ENCODE assay signal across 1 cellular context in genomic region chr22:19962246-19962908, GRCh38.
A peak's percentile ranks its signal among the peaks of the same experiment; 100 is the strongest.
TF ChIP-seq lines count a peak whose summit lies in the region.

No MANE protein-coding gene starts in this region.

TF ChIP-seq in K562, 482 proteins besides CTCF, POLR2A, EP300 and RAD21 (continued from another document and continues in another):
- TF ChIP-seq, protein P1, sequence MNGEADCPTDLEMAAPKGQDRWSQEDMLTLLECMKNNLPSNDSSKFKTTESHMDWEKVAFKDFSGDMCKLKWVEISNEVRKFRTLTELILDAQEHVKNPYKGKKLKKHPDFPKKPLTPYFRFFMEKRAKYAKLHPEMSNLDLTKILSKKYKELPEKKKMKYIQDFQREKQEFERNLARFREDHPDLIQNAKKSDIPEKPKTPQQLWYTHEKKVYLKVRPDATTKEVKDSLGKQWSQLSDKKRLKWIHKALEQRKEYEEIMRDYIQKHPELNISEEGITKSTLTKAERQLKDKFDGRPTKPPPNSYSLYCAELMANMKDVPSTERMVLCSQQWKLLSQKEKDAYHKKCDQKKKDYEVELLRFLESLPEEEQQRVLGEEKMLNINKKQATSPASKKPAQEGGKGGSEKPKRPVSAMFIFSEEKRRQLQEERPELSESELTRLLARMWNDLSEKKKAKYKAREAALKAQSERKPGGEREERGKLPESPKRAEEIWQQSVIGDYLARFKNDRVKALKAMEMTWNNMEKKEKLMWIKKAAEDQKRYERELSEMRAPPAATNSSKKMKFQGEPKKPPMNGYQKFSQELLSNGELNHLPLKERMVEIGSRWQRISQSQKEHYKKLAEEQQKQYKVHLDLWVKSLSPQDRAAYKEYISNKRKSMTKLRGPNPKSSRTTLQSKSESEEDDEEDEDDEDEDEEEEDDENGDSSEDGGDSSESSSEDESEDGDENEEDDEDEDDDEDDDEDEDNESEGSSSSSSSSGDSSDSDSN (IDR thresholded peaks at IDR 0.05; ENCODE audit: borderline replicate concordance in 1 of 2, low read depth in 2 of 2, low read length in 2 of 2) = peak in 1 of 2 experiments; percentile 28; a peak in 1 of 4 replicates
- TF ChIP-seq TOE1 (IDR thresholded peaks at IDR 0.05; ENCODE audit: borderline replicate concordance) (peak; percentile 52; the same call in 1 of the 2 replicates), TOE1 (CRISPR knock-in tag; IDR thresholded peaks at IDR 0.05; ENCODE audit: borderline replicate concordance, low read depth) (no peak), GATAD2B (IDR thresholded peaks at IDR 0.05; ENCODE audit: borderline replicate concordance) (no peak), SNIP1 (IDR thresholded peaks at IDR 0.05; ENCODE audit: low read depth) (no peak), BHLHE40 (IDR thresholded peaks at IDR 0.05; ENCODE audit: low read length) (peak; percentile 3; the same call in 1 of the 2 replicates), POLR2G (IDR thresholded peaks at IDR 0.05; ENCODE audit: low read depth, low read length) (peak; percentile 77), PTBP1 (IDR thresholded peaks at IDR 0.05; ENCODE audit: low read depth, low read length) (peak; percentile 78; the same call in 1 of the 2 replicates), GABPB2 (CRISPR knock-in tag; conservative IDR thresholded peaks at IDR 0.05) (peak; percentile 76; the same call in 1 of the 2 replicates), NEUROD1 (IDR thresholded peaks at IDR 0.05; ENCODE audit: borderline replicate concordance, low read depth, low read length, partially characterized antibody) (peak; percentile 38), MYNN (IDR thresholded peaks at IDR 0.05) (peak; percentile 93), MYNN (CRISPR knock-in tag; IDR thresholded peaks at IDR 0.05) (no peak), HNRNPLL (IDR thresholded peaks at IDR 0.05; ENCODE audit: low read depth, low read length, poor library complexity, severe bottlenecking) (peak; percentile 18), KDM4B (IDR thresholded peaks at IDR 0.05; ENCODE audit: borderline replicate concordance in 2 of 2, low read depth in 1 of 2) (0 out of 4 replicates have a peak, but pooled peaks of 1 of the 2 experiments have one; percentile 56), SMC3 (conservative IDR thresholded peaks at IDR 0.05; ENCODE audit: insufficient read depth, low read depth, low read length) (peak; percentile 88), ATF7 (IDR thresholded peaks at IDR 0.05) (no peak), RBFOX2 (IDR thresholded peaks at IDR 0.05; ENCODE audit: low read depth, low read length) (peak; percentile 56), SUPT5H (IDR thresholded peaks at IDR 0.05) (peak; percentile 60; the same call in 1 of the 2 replicates), CREB1 (IDR thresholded peaks at IDR 0.05) (peak; percentile 36; the same call in 1 of the 2 replicates), CREB1 (CRISPR knock-in tag; IDR thresholded peaks at IDR 0.05) (no peak), ZNF699 (CRISPR knock-in tag; IDR thresholded peaks at IDR 0.05; ENCODE audit: insufficient replicate concordance) (peak; percentile 84), ILF3 (IDR thresholded peaks at IDR 0.05; ENCODE audit: borderline replicate concordance) (peak; percentile 95), NONO (IDR thresholded peaks at IDR 0.05; ENCODE audit: low read depth in 2 of 2, low read length in 1 of 2) (0 out of 4 replicates have a peak, but pooled peaks of 1 of the 2 experiments have one; percentile 51), E2F3 (CRISPR knock-in tag; IDR thresholded peaks at IDR 0.05) (peak; percentile 14; the same call in 1 of the 2 replicates), EWSR1 (IDR thresholded peaks at IDR 0.05; ENCODE audit: borderline replicate concordance, low read depth, partially characterized antibody) (no peak), HDAC1 (IDR thresholded peaks at IDR 0.05) (peak in 1 of 2 experiments; percentile 26; a peak in 2 of 4 replicates), HDGF (IDR thresholded peaks at IDR 0.05) (peak; percentile 85), NR4A1 (CRISPR knock-in tag; IDR thresholded peaks at IDR 0.05) (peak; percentile 5; the same call in 1 of the 2 replicates), NR4A1 (tag; IDR thresholded peaks at IDR 0.05) (no peak), ZFP36 (IDR thresholded peaks at IDR 0.05; ENCODE audit: low read depth, low read length, partially characterized antibody) (no peak), RB1 (IDR thresholded peaks at IDR 0.05; ENCODE audit: low read depth) (peak; percentile 71), ZKSCAN1 (IDR thresholded peaks at IDR 0.05; ENCODE audit: low read depth, low read length) (0 out of 2 replicates have a peak, but pooled peaks have one; percentile 12), YY1 (IDR thresholded peaks at IDR 0.05; ENCODE audit: borderline replicate concordance in 1 of 3, control insufficient read depth in 1 of 3, extremely low read depth in 1 of 3, insufficient read depth in 3 of 3, insufficient read length in 1 of 3, insufficient replicate concordance in 2 of 3, low read depth in 1 of 3, low read length in 2 of 3) (peak in 1 of 3 experiments; percentile 28), KDM5B (IDR thresholded peaks at IDR 0.05; ENCODE audit: insufficient replicate concordance, low read depth, low read length) (peak; percentile 20), EGR1 (conservative IDR thresholded peaks at IDR 0.05) (no peak), TCF7L2 (IDR thresholded peaks at IDR 0.05; ENCODE audit: low read depth, low read length) (no peak), RCOR1 (IDR thresholded peaks at IDR 0.05; ENCODE audit: borderline replicate concordance in 1 of 2, low read depth in 2 of 2, low read length in 2 of 2) (peak in 1 of 2 experiments; percentile 60; a peak in 1 of 4 replicates), ZNF717 (CRISPR knock-in tag; IDR thresholded peaks at IDR 0.05) (peak; percentile 82; the same call in 1 of the 2 replicates), MYC (IDR thresholded peaks at IDR 0.05; ENCODE audit: low read depth, low read length) (peak; percentile 46; the same call in 1 of the 2 replicates), MYC (CRISPR knock-in tag; IDR thresholded peaks at IDR 0.05; ENCODE audit: borderline replicate concordance, low read depth) (no peak), ZHX1 (conservative IDR thresholded peaks at IDR 0.05; ENCODE audit: low read length) (peak; percentile 74; the same call in 1 of the 2 replicates), RNF2 (IDR thresholded peaks at IDR 0.05) (no peak), SMAD2 (IDR thresholded peaks at IDR 0.05; ENCODE audit: low read depth, low read length) (no peak), CREB5 (CRISPR knock-in tag; IDR thresholded peaks at IDR 0.05) (no peak), ZBTB12 (CRISPR knock-in tag; IDR thresholded peaks at IDR 0.05) (no peak), ZBED1 (IDR thresholded peaks at IDR 0.05) (0 out of 2 replicates have a peak, but pooled peaks have one; percentile 8), RHOXF2B (CRISPR knock-in tag; conservative IDR thresholded peaks at IDR 0.05) (0 out of 2 replicates have a peak, but pooled peaks have one; percentile 15), KLF13 (tag; IDR thresholded peaks at IDR 0.05; ENCODE audit: borderline replicate concordance, low read depth) (peak; percentile 86; the same call in 1 of the 2 replicates), ARID1B (IDR thresholded peaks at IDR 0.05) (0 out of 2 replicates have a peak, but pooled peaks have one; percentile 16), FOXO4 (CRISPR knock-in tag; IDR thresholded peaks at IDR 0.05) (peak; percentile 74; the same call in 1 of the 2 replicates), ZNF184 (CRISPR knock-in tag; IDR thresholded peaks at IDR 0.05) (no peak), ZBTB7A (IDR thresholded peaks at IDR 0.05; ENCODE audit: borderline replicate concordance, control insufficient read depth, low read depth, low read length) (peak; percentile 62; the same call in 1 of the 2 replicates), POLR2AphosphoS2 (IDR thresholded peaks at IDR 0.05; ENCODE audit: low read length) (peak; percentile 88)
- TF ChIP-seq, protein P2, sequence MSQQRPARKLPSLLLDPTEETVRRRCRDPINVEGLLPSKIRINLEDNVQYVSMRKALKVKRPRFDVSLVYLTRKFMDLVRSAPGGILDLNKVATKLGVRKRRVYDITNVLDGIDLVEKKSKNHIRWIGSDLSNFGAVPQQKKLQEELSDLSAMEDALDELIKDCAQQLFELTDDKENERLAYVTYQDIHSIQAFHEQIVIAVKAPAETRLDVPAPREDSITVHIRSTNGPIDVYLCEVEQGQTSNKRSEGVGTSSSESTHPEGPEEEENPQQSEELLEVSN (IDR thresholded peaks at IDR 0.05; ENCODE audit: borderline replicate concordance in 1 of 2, extremely low read depth in 1 of 2, insufficient read depth in 1 of 2, insufficient read length in 1 of 2, low read depth in 1 of 2, low read length in 1 of 2, poor library complexity in 1 of 2, severe bottlenecking in 1 of 2) = peak in 1 of 2 experiments; percentile 38
- TF ChIP-seq, protein P3, sequence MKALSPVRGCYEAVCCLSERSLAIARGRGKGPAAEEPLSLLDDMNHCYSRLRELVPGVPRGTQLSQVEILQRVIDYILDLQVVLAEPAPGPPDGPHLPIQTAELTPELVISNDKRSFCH (CRISPR knock-in tag; IDR thresholded peaks at IDR 0.05) = no peak
- TF ChIP-seq, protein P3 (tag; IDR thresholded peaks at IDR 0.05) = 0 out of 2 replicates have a peak, but pooled peaks have one; percentile 11
- TF ChIP-seq, protein P4, sequence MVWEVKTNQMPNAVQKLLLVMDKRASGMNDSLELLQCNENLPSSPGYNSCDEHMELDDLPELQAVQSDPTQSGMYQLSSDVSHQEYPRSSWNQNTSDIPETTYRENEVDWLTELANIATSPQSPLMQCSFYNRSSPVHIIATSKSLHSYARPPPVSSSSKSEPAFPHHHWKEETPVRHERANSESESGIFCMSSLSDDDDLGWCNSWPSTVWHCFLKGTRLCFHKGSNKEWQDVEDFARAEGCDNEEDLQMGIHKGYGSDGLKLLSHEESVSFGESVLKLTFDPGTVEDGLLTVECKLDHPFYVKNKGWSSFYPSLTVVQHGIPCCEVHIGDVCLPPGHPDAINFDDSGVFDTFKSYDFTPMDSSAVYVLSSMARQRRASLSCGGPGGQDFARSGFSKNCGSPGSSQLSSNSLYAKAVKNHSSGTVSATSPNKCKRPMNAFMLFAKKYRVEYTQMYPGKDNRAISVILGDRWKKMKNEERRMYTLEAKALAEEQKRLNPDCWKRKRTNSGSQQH (CRISPR knock-in tag; IDR thresholded peaks at IDR 0.05) = peak; percentile 44; the same call in 1 of the 2 replicates
- TF ChIP-seq, protein P5, sequence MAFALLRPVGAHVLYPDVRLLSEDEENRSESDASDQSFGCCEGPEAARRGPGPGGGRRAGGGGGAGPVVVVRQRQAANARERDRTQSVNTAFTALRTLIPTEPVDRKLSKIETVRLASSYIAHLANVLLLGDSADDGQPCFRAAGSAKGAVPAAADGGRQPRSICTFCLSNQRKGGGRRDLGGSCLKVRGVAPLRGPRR (CRISPR knock-in tag; IDR thresholded peaks at IDR 0.05) = no peak
